Comparison of ENCODE assay signal across 8 cellular contexts in the genomic region with DNA sequence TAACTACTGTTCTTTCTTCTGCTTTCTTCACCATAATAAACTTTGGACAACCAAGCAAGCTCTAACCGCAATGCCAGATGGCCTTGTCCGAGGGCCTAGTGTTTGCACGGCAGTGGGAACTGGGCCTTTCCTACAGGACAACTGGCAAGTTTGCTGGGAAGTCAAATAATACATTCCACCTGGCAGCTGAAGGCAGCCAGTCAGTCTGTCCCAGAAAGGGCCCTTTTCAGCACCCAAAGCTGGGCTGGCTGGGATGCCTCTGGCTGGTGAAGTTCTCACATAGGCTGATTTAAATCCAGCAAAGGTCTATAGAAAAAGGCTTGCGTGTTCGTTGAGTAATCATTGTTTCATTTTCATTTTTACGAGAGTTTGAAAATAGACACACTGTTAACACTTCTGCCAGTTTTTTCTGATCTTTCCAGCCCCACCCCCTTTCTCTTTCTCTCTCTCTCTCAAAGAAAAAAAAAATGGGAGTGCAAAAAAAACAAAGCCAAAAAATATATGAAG.
DNase-seq lines count a peak whose midpoint lies in the region; ATAC-seq and TF ChIP-seq lines count a peak whose summit lies in the region.

No MANE protein-coding gene starts in this region.

- H3K79me2 ChIP-seq in MM.1S (ENCODE audit: low read length) = no peaks in the 10 kb centered on the region

- H3K9ac ChIP-seq in MM.1S (ENCODE audit: low read length) = peak overlapping the region; percentile 64

- H3K4me3 ChIP-seq in MM.1S (ENCODE audit: low read length) = peak overlapping the region; percentile 51
- no peak overlapping the region for H3K4me3 ChIP-seq in H7 (ENCODE audit: insufficient read depth, low read depth, low read length)

- peak overlapping the region; percentile 91 for H3K4me2 ChIP-seq in MM.1S (ENCODE audit: low read depth, low read length)

- peak; percentile 82 for DNase-seq in G401 (ENCODE audit: low spot score)
- peak; percentile 91 for DNase-seq in MM.1S
- DNase-seq in MCF 10A (ENCODE audit: unreplicated experiment) = peak; percentile 33
- peak; percentile 94 for DNase-seq in myocyte (ENCODE audit: low read depth)
- DNase-seq in NCI-H345 treated with DMSO at 0.1 percent for 48 hours (lab: John Stamatoyannopoulos, UW; ENCODE audit: unreplicated experiment) = no peak
- no peak for DNase-seq in NCI-H2227 (lab: John Stamatoyannopoulos, UW; ENCODE audit: unreplicated experiment)
- DNase-seq in H7 = no peak

- no peaks in the 10 kb centered on the region for H3K9me3 ChIP-seq in MM.1S (replicated peaks; ENCODE audit: insufficient read depth, low read length)

- no TSS peak for BruUV-seq in MCF 10A (replicated peaks; lab: Mats Ljungman, UMichigan)

- H2AFZ ChIP-seq in MM.1S (ENCODE audit: low read length) = peak overlapping the region; percentile 86

- H3K36me3 Mint-ChIP-seq in MCF 10A (ENCODE audit: insufficient read depth, unreplicated experiment) = peaks cover 27% of the 10 kb centered on the region

- H3K27ac Mint-ChIP-seq in MCF 10A (ENCODE audit: low read depth, unreplicated experiment) = no peak overlapping the region

- H3K4me1 ChIP-seq in MM.1S (ENCODE audit: low read length) = peaks cover 16% of the 10 kb centered on the region

- H3K27me3 Mint-ChIP-seq in MCF 10A (ENCODE audit: insufficient read depth, unreplicated experiment) = no peaks in the 10 kb centered on the region

- H3F3A ChIP-seq in MM.1S (ENCODE audit: insufficient read depth, low read length) = peaks cover 10% of the 10 kb centered on the region

- intact Hi-C loops in MCF 10A (cut with micrococcal nuclease) = no loop called here

- no peaks in the 10 kb centered on the region for H3K27me3 ChIP-seq in MM.1S (replicated peaks; ENCODE audit: insufficient read depth, low read length)
- no peaks in the 10 kb centered on the region for H3K27me3 ChIP-seq in H7 (ENCODE audit: control insufficient read depth, insufficient read depth, low read length)

- TF ChIP-seq CTCF in MM.1S (IDR thresholded peaks at IDR 0.05; ENCODE audit: low read length) (no peak), MCF 10A (IDR thresholded peaks at IDR 0.05; ENCODE audit: unreplicated experiment) (no peak)

- ATAC-seq in GM21528 (IDR thresholded peaks at IDR 0.05; ENCODE audit: low FRiP score, unreplicated experiment) = peak; percentile 79

- no peaks in the 10 kb centered on the region for H4K20me1 ChIP-seq in MM.1S (ENCODE audit: insufficient read depth, low read length)

- no peaks in the 10 kb centered on the region for H3K9me3 Mint-ChIP-seq in MCF 10A (ENCODE audit: unreplicated experiment)

- no peak overlapping the region for H3K4me3 Mint-ChIP-seq in MCF 10A (ENCODE audit: unreplicated experiment)

- H3K4me1 Mint-ChIP-seq in MCF 10A (ENCODE audit: insufficient read depth, unreplicated experiment) = peaks cover under 1% of the 10 kb centered on the region

- H3K36me3 ChIP-seq in MM.1S (replicated peaks; ENCODE audit: insufficient read depth, low read length) = no peaks in the 10 kb centered on the region
- no peaks in the 10 kb centered on the region for H3K36me3 ChIP-seq in H7 (replicated peaks; ENCODE audit: control insufficient read depth, insufficient read depth, low read length)

- CTCF ChIA-PET in MCF 10A (lab: Yijun Ruan, JAX) = no interaction called here

- peak overlapping the region; percentile 88 for H3K27ac ChIP-seq in MM.1S (ENCODE audit: low read length)

- H3K9me2 ChIP-seq in MM.1S (replicated peaks; ENCODE audit: insufficient read depth, low read length) = no peaks in the 10 kb centered on the region

- POLR2A ChIA-PET in MCF 10A (lab: Yijun Ruan, JAX) = interaction anchor here (0.7 to 1.9 kb wide), 5 partner anchors 16 to 137 kb away, joined by 3 to 10 read pairs (median 3); no protein-coding TSS in a partner anchor

- in situ Hi-C loops in G401 (cut with HindIII; ENCODE audit: low sequenced_read_pairs) = no loop called here

Comparison
In these comparisons a context has a peak if more than half of its experiments do, and no peak if none do; other contexts are left out.
1. DNase-seq: peak in G401 (single experiment), MM.1S (single experiment), MCF 10A (single experiment) and myocyte (single experiment); none in NCI-H345 treated with DMSO at 0.1 percent for 48 hours (single experiment), NCI-H2227 (single experiment) and H7 (single experiment).